ENCODE assay signal across 1 cellular context in the genomic region with DNA sequence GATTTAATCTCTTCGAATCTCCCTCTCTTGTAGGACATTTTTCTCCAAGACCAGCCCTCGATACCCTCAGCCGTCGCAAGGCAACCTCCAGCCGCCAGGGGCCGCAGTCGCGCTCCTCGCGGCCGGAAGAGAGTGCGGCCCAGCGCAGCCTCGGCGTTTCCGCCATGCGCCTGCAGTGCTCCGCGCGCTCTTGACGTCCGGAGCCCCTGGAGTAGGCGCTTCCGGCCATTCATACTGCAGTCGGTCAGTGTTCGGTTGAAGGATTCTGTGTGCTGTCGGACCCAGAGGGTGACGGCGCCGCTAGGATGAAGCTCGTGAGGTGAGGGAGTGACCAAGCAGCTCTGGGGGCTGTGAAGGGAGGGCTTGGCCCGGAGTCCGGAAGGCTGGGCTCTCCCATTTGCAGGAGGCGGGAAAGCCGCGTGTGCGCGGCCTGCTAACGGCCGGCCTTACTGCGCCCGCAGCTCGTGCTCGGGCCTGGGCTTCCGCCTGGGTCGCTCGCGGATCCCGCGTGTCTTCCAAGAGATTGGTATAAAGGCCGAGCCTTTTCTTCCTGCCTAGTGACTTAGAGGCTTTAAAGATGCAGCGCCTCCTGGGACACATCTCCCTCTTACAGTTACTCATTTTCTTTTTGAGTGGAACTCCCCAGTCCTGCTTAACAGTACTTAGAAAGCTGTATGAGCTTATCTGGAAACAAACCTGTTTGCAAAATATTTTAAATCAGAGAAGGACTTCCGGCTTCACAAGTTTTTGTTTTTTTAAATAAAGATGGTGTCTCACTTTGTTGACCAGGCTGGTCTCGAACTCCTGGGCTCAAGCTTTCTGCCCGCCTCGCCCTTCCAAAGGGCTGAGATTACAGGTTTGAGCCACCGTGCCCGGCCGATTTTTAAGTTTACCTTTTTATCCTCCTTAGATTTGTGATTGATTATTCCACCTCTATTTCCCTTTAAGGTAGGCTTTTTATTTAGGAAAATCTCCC.
TF ChIP-seq lines count a peak whose summit lies in the region.

A gene (plus strand): TSS at position 190 of the 976 bp plus-strand sequence. CDS start 116 bp downstream, at position 306.

TF ChIP-seq in HepG2, 621 proteins besides CTCF, POLR2A, EP300 and RAD21 (continued from another document and continues in another):
- TF ChIP-seq, protein P1, sequence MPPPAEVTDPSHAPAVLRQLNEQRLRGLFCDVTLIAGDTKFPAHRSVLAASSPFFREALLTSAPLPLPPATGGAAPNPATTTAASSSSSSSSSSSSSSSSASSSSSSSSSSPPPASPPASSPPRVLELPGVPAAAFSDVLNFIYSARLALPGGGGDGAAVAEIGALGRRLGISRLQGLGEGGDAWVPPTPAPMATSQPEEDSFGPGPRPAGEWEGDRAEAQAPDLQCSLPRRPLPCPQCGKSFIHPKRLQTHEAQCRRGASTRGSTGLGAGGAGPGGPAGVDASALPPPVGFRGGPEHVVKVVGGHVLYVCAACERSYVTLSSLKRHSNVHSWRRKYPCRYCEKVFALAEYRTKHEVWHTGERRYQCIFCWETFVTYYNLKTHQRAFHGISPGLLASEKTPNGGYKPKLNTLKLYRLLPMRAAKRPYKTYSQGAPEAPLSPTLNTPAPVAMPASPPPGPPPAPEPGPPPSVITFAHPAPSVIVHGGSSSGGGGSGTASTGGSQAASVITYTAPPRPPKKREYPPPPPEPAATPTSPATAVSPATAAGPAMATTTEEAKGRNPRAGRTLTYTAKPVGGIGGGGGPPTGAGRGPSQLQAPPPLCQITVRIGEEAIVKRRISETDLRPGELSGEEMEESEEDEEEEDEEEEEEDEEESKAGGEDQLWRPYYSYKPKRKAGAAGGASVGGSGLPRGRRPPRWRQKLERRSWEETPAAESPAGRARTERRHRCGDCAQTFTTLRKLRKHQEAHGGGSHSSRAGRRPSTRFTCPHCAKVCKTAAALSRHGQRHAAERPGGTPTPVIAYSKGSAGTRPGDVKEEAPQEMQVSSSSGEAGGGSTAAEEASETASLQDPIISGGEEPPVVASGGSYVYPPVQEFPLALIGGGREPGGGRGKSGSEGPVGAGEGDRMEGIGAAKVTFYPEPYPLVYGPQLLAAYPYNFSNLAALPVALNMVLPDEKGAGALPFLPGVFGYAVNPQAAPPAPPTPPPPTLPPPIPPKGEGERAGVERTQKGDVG (CRISPR knock-in tag; IDR thresholded peaks at IDR 0.05; ENCODE audit: borderline replicate concordance): peak; percentile 85; the same call in 1 of the 2 replicates
- TF ChIP-seq, protein P2, sequence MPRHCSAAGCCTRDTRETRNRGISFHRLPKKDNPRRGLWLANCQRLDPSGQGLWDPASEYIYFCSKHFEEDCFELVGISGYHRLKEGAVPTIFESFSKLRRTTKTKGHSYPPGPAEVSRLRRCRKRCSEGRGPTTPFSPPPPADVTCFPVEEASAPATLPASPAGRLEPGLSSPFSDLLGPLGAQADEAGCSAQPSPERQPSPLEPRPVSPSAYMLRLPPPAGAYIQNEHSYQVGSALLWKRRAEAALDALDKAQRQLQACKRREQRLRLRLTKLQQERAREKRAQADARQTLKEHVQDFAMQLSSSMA (CRISPR knock-in tag; IDR thresholded peaks at IDR 0.05): peak; percentile 85; the same call in 1 of the 2 replicates
- TF ChIP-seq SP140L (CRISPR knock-in tag; IDR thresholded peaks at IDR 0.05; ENCODE audit: borderline replicate concordance): no peak
- no peak for TF ChIP-seq ZNF530 (CRISPR knock-in tag; IDR thresholded peaks at IDR 0.05; ENCODE audit: low read depth)
- TF ChIP-seq ZNF501 (CRISPR knock-in tag; IDR thresholded peaks at IDR 0.05): peak; percentile 94
- TF ChIP-seq, protein P3, sequence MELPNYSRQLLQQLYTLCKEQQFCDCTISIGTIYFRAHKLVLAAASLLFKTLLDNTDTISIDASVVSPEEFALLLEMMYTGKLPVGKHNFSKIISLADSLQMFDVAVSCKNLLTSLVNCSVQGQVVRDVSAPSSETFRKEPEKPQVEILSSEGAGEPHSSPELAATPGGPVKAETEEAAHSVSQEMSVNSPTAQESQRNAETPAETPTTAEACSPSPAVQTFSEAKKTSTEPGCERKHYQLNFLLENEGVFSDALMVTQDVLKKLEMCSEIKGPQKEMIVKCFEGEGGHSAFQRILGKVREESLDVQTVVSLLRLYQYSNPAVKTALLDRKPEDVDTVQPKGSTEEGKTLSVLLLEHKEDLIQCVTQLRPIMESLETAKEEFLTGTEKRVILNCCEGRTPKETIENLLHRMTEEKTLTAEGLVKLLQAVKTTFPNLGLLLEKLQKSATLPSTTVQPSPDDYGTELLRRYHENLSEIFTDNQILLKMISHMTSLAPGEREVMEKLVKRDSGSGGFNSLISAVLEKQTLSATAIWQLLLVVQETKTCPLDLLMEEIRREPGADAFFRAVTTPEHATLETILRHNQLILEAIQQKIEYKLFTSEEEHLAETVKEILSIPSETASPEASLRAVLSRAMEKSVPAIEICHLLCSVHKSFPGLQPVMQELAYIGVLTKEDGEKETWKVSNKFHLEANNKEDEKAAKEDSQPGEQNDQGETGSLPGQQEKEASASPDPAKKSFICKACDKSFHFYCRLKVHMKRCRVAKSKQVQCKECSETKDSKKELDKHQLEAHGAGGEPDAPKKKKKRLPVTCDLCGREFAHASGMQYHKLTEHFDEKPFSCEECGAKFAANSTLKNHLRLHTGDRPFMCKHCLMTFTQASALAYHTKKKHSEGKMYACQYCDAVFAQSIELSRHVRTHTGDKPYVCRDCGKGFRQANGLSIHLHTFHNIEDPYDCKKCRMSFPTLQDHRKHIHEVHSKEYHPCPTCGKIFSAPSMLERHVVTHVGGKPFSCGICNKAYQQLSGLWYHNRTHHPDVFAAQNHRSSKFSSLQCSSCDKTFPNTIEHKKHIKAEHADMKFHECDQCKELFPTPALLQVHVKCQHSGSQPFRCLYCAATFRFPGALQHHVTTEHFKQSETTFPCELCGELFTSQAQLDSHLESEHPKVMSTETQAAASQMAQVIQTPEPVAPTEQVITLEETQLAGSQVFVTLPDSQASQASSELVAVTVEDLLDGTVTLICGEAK (IDR thresholded peaks at IDR 0.05): peak; percentile 57
- TF ChIP-seq, protein P3 (CRISPR knock-in tag; IDR thresholded peaks at IDR 0.05): peak; percentile 95
- TF ChIP-seq ZNF10 (CRISPR knock-in tag; IDR thresholded peaks at IDR 0.05; ENCODE audit: borderline replicate concordance, low read depth): no peak
- peak; percentile 48; the same call in 1 of the 2 replicates for TF ChIP-seq STAT5B (CRISPR knock-in tag; IDR thresholded peaks at IDR 0.05)
- peak; percentile 91; the same call in 1 of the 2 replicates for TF ChIP-seq ZFP36L1 (CRISPR knock-in tag; IDR thresholded peaks at IDR 0.05)
- TF ChIP-seq ZFYVE20 (CRISPR knock-in tag; IDR thresholded peaks at IDR 0.05; ENCODE audit: borderline replicate concordance, low read depth): peak; percentile 48; the same call in 1 of the 2 replicates
- TF ChIP-seq ZNF775 (CRISPR knock-in tag; IDR thresholded peaks at IDR 0.05; ENCODE audit: borderline replicate concordance): 0 out of 2 replicates have a peak, but pooled peaks have one; percentile 67
- TF ChIP-seq NBN (conservative IDR thresholded peaks at IDR 0.05): no peak
- TF ChIP-seq, protein P4, sequence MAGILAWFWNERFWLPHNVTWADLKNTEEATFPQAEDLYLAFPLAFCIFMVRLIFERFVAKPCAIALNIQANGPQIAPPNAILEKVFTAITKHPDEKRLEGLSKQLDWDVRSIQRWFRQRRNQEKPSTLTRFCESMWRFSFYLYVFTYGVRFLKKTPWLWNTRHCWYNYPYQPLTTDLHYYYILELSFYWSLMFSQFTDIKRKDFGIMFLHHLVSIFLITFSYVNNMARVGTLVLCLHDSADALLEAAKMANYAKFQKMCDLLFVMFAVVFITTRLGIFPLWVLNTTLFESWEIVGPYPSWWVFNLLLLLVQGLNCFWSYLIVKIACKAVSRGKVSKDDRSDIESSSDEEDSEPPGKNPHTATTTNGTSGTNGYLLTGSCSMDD (CRISPR knock-in tag; IDR thresholded peaks at IDR 0.05): 0 out of 2 replicates have a peak, but pooled peaks have one; percentile 55
- TF ChIP-seq, protein P5, sequence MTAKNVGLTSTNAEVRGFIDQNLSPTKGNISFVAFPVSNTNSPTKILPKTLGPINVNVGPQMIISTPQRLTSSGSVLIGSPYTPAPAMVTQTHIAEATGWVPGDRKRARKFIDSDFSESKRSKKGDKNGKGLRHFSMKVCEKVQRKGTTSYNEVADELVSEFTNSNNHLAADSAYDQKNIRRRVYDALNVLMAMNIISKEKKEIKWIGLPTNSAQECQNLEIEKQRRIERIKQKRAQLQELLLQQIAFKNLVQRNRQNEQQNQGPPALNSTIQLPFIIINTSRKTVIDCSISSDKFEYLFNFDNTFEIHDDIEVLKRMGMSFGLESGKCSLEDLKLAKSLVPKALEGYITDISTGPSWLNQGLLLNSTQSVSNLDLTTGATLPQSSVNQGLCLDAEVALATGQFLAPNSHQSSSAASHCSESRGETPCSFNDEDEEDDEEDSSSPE (CRISPR knock-in tag; IDR thresholded peaks at IDR 0.05): peak; percentile 97
- TF ChIP-seq FOXJ3 (CRISPR knock-in tag; IDR thresholded peaks at IDR 0.05; ENCODE audit: borderline replicate concordance): peak; percentile 76
- TF ChIP-seq HOXA3 (CRISPR knock-in tag; IDR thresholded peaks at IDR 0.05): peak; percentile 99
- TF ChIP-seq MEIS2 (CRISPR knock-in tag; IDR thresholded peaks at IDR 0.05): peak; percentile 89
- TF ChIP-seq ZNF33A (CRISPR knock-in tag; IDR thresholded peaks at IDR 0.05; ENCODE audit: borderline replicate concordance): 0 out of 2 replicates have a peak, but pooled peaks have one; percentile 86
- TF ChIP-seq, protein P6, sequence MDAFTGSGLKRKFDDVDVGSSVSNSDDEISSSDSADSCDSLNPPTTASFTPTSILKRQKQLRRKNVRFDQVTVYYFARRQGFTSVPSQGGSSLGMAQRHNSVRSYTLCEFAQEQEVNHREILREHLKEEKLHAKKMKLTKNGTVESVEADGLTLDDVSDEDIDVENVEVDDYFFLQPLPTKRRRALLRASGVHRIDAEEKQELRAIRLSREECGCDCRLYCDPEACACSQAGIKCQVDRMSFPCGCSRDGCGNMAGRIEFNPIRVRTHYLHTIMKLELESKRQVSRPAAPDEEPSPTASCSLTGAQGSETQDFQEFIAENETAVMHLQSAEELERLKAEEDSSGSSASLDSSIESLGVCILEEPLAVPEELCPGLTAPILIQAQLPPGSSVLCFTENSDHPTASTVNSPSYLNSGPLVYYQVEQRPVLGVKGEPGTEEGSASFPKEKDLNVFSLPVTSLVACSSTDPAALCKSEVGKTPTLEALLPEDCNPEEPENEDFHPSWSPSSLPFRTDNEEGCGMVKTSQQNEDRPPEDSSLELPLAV (CRISPR knock-in tag; conservative IDR thresholded peaks at IDR 0.05; ENCODE audit: low read depth): no peak
- peak; percentile 66 for TF ChIP-seq RARA (CRISPR knock-in tag; IDR thresholded peaks at IDR 0.05)
- TF ChIP-seq ZBTB1 (CRISPR knock-in tag; IDR thresholded peaks at IDR 0.05; ENCODE audit: borderline replicate concordance): no peak
- TF ChIP-seq, protein P7, sequence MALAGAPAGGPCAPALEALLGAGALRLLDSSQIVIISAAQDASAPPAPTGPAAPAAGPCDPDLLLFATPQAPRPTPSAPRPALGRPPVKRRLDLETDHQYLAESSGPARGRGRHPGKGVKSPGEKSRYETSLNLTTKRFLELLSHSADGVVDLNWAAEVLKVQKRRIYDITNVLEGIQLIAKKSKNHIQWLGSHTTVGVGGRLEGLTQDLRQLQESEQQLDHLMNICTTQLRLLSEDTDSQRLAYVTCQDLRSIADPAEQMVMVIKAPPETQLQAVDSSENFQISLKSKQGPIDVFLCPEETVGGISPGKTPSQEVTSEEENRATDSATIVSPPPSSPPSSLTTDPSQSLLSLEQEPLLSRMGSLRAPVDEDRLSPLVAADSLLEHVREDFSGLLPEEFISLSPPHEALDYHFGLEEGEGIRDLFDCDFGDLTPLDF (CRISPR knock-in tag; IDR thresholded peaks at IDR 0.05): peak; percentile 96
- TF ChIP-seq CCAR2 (optimal IDR thresholded peaks at IDR 0.05; ENCODE audit: low read depth, low read length): peak; percentile 79
- TF ChIP-seq ZNF468 (CRISPR knock-in tag; IDR thresholded peaks at IDR 0.05): peak; percentile 88
- TF ChIP-seq CENPT (CRISPR knock-in tag; IDR thresholded peaks at IDR 0.05; ENCODE audit: low read depth): peak; percentile 90; the same call in 1 of the 2 replicates
- peak; percentile 61; the same call in 1 of the 2 replicates for TF ChIP-seq ZNF12 (CRISPR knock-in tag; IDR thresholded peaks at IDR 0.05)
- peak; percentile 18; the same call in 1 of the 2 replicates for TF ChIP-seq CHD2 (IDR thresholded peaks at IDR 0.05; ENCODE audit: low read depth, low read length)
- TF ChIP-seq, protein P8, sequence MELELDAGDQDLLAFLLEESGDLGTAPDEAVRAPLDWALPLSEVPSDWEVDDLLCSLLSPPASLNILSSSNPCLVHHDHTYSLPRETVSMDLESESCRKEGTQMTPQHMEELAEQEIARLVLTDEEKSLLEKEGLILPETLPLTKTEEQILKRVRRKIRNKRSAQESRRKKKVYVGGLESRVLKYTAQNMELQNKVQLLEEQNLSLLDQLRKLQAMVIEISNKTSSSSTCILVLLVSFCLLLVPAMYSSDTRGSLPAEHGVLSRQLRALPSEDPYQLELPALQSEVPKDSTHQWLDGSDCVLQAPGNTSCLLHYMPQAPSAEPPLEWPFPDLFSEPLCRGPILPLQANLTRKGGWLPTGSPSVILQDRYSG (CRISPR knock-in tag; IDR thresholded peaks at IDR 0.05): peak; percentile 96
- no peak; the same call in 1 of the 2 replicates for TF ChIP-seq ZNF7 (CRISPR knock-in tag; IDR thresholded peaks at IDR 0.05)
- no peak for TF ChIP-seq SRSF9 (IDR thresholded peaks at IDR 0.05; ENCODE audit: borderline replicate concordance, insufficient read depth, low read depth, low read length, poor library complexity, severe bottlenecking)
